24 cellular contexts compared by ENCODE assay signal in genomic region chr4:138558886-138559285, GRCh38.
"Had no signal": no experiment of that assay in that cellular context is flagged by ENCODE, and none has a peak within 500 bp of the region (broad histone marks: within the 10 kb centered on the region; RNA-seq: fewer than 3 reads in every experiment).

No MANE protein-coding gene starts in this region.

- H3K27ac ChIP-seq: HL-60, RWPE1 had no signal

- FAIRE-seq: HTR-8/SVneo had no signal

- DNase-seq: KBM-7, MV-4-11, NCI-H1048, NCI-H1105, NCI-H1417, NCI-H1436 treated with DMSO at 0.1 percent for 48 hours, NCI-H1694 treated with DMSO at 0.1 percent for 48 hours, NCI-H1930, NCI-H2081, NCI-H2107, NCI-H2171, NCI-H226, NCI-H446, NCI-H510A, NCI-H524 treated with DMSO at 0.1 percent for 48 hours, NCI-H69, NCI-H774, PC-3, SHP77 had no signal

- ATAC-seq: Panc1, PC-3, SK-N-SH treated with all-trans-retinoic acid at 6 μM for 48 hours had no signal
